11 cellular contexts compared by ENCODE assay signal in the genomic region with DNA sequence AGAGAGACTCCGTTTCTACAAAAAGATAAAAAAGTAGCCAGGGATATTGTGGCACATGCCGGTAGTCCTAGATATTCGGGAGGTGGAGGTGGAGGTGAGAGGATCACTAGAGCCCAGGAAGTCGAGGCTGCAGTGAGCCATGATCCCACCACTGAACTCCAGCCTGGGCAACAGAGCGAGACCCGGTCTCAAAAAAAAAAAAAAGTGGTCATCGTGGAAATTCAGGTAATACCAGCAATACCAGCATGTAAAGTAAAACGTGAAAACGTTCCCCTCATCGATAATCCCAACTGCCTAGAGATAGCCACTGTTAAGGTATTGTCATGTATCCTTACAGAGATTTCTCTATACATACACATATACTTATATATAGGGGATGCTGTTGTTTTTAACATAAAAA. TPM values are rescaled to one million over a fixed set of nuclear protein-coding genes. Genes with fewer than 3 reads are reported as not detected.
DNase-seq lines count a peak whose midpoint lies in the region; ATAC-seq and TF ChIP-seq lines count a peak whose summit lies in the region.
"Had no signal": no experiment of that assay in that cellular context is flagged by ENCODE, and none has a peak within 500 bp of the region (broad histone marks: within the 10 kb centered on the region; RNA-seq: fewer than 3 reads in every experiment).

No MANE protein-coding gene starts in this region.

- no peaks in the 10 kb centered on the region for H3K9me3 ChIP-seq in CD8-positive, alpha-beta memory T cell (ENCODE audit: low read length)

- H3K36me3 ChIP-seq in CD8-positive, alpha-beta memory T cell (ENCODE audit: insufficient read depth, low read length): no peaks in the 10 kb centered on the region
- H3K36me3 ChIP-seq in KMS-11 (ENCODE audit: insufficient read depth): no peaks in the 10 kb centered on the region

- ATAC-seq in natural killer cell (no peak), HG03520 (IDR thresholded peaks at IDR 0.05; ENCODE audit: unreplicated experiment) (no peak), GM19324 (IDR thresholded peaks at IDR 0.05; ENCODE audit: low FRiP score, unreplicated experiment) (no peak)

- peak overlapping the region in 6 of 7 donors; percentile 61 to 96 (median 93) for H3K4me3 Mint-ChIP-seq in CD8-positive, alpha-beta memory T cell
- H3K4me3 Mint-ChIP-seq in brain (peak overlapping the region; percentile 91 to 98 (median 94)), natural killer cell (peak overlapping the region; percentile 94)

- no peak overlapping the region for H2AFZ ChIP-seq in KMS-11 (ENCODE audit: low read depth)

- H3K4me1 ChIP-seq in CD8-positive, alpha-beta memory T cell (ENCODE audit: insufficient read depth, low read length): peaks cover 12% of the 10 kb centered on the region
- H3K4me1 ChIP-seq in KMS-11 (ENCODE audit: low read depth, poor library complexity, severe bottlenecking): peaks cover 9% of the 10 kb centered on the region

- no peak overlapping the region for H3K27ac ChIP-seq in CD8-positive, alpha-beta memory T cell (ENCODE audit: low read depth, low read length)
- H3K27ac ChIP-seq in KMS-11 (no peak overlapping the region), dorsolateral prefrontal cortex (no peak overlapping the region)

- H3K4me1 Mint-ChIP-seq in CD8-positive, alpha-beta memory T cell: peaks cover 27 to 42% (median 37%) of the 10 kb centered on the region in 3 donors
- H3K4me1 Mint-ChIP-seq in brain: peaks cover 15% of the 10 kb centered on the region
- peaks cover 23 to 25% of the 10 kb centered on the region in 2 donors for H3K4me1 Mint-ChIP-seq in natural killer cell

- peak overlapping the region in 5 of 8 donors; percentile 96 to 100 (median 98) for H3K27ac Mint-ChIP-seq in CD8-positive, alpha-beta memory T cell
- H3K27ac Mint-ChIP-seq in brain (no peak overlapping the region), natural killer cell (peak overlapping the region; percentile 98 to 99)

- peaks cover 55% of the 10 kb centered on the region for H3K79me2 ChIP-seq in KMS-11 (ENCODE audit: insufficient read depth, low read depth)

- no peak overlapping the region for H3K4me3 ChIP-seq in CD8-positive, alpha-beta memory T cell (ENCODE audit: low read length)
- H3K4me3 ChIP-seq in KMS-11 (IDR thresholded peaks at IDR 0.05; ENCODE audit: insufficient read depth, low read depth, low read length): no peak overlapping the region
- H3K4me3 ChIP-seq in dorsolateral prefrontal cortex: peak overlapping the region in 19 of 59 donors; percentile 54 to 83 (median 73)

- no peaks in the 10 kb centered on the region for H3K9me3 Mint-ChIP-seq in CD8-positive, alpha-beta memory T cell
- H3K9me3 Mint-ChIP-seq in brain (peaks cover 0 to 10% (median 3%) of the 10 kb centered on the region in 5 experiments), natural killer cell (no peaks in the 10 kb centered on the region)

- H3K4me2 ChIP-seq in KMS-11: peak overlapping the region; percentile 93

- no peaks in the 10 kb centered on the region for H4K20me1 ChIP-seq in KMS-11 (ENCODE audit: insufficient read depth)

- H3K27me3 Mint-ChIP-seq in CD8-positive, alpha-beta memory T cell: peaks cover 0 to 2% of the 10 kb centered on the region in 2 donors
- H3K27me3 Mint-ChIP-seq in brain (peaks cover 15% of the 10 kb centered on the region), natural killer cell (ENCODE audit: low read depth in 2 of 2) (no peaks in the 10 kb centered on the region)

- no peaks in the 10 kb centered on the region for H3K27me3 ChIP-seq in CD8-positive, alpha-beta memory T cell (ENCODE audit: insufficient read depth, low read length, poor library complexity, severe bottlenecking)
- H3K27me3 ChIP-seq in KMS-11 (ENCODE audit: insufficient read depth, low read depth) (no peaks in the 10 kb centered on the region), dorsolateral prefrontal cortex (peaks cover 0 to 30% (median 0%) of the 10 kb centered on the region in 45 donors)

- CTCF ChIA-PET in CD8-positive, alpha-beta memory T cell (lab: Charles Lee): interaction anchor here (2.8 kb wide), 1 partner anchor 16 kb away, joined by 12 read pairs; a partner anchor contains a TSS

- H3K9ac ChIP-seq in KMS-11: no peak overlapping the region

- peaks cover 0 to 15% (median 0%) of the 10 kb centered on the region in 3 donors for H3K36me3 Mint-ChIP-seq in CD8-positive, alpha-beta memory T cell
- peaks cover 19% of the 10 kb centered on the region for H3K36me3 Mint-ChIP-seq in brain
- H3K36me3 Mint-ChIP-seq in natural killer cell: no peaks in the 10 kb centered on the region

- intact Hi-C loops in natural killer cell (cut with micrococcal nuclease): loop anchor here (2.0 kb wide), 1 partner anchor 17 kb away; a partner anchor contains a TSS
- intact Hi-C loops in dorsolateral prefrontal cortex (cut with DNase I): loop anchor here in 1 of 2 donors (10.0 kb wide), 1 partner anchor 109 kb away; a partner anchor contains a TSS

- no peak for DNase-seq in CD8-positive, alpha-beta memory T cell
- no peak for DNase-seq in natural killer cell
- DNase-seq in dorsolateral prefrontal cortex: no peak
- DNase-seq in cerebellar cortex (ENCODE audit: low spot score): no peak
- DNase-seq: erythroblast, NCI-H1105, Right ventricle myocardium superior had no signal

- no peak for TF ChIP-seq CTCF in KMS-11 (conservative IDR thresholded peaks at IDR 0.05; ENCODE audit: low read depth, low read length)
- no peak for TF ChIP-seq CTCF in brain (conservative IDR thresholded peaks at IDR 0.05)
- TF ChIP-seq CTCF in natural killer cell (IDR thresholded peaks at IDR 0.05): no peak
- TF ChIP-seq CTCF in dorsolateral prefrontal cortex (IDR thresholded peaks at IDR 0.05 in 54 of 56, conservative IDR thresholded peaks at IDR 0.05 in 2 of 56; ENCODE audit: low read depth in 1 of 56, partially characterized antibody in 56 of 56): no peak

- POLR2A ChIA-PET in CD8-positive, alpha-beta memory T cell (lab: Charles Lee): no interaction called here

RNA-seq across cellular contexts. Expression of a gene that starts 1.5 kb away (rescaled TPM):
- 10 to 100 TPM; 44.0 to 45.2 TPM for total RNA-seq in CD8-positive, alpha-beta memory T cell
- polyA plus RNA-seq in CD8-positive, alpha-beta memory T cell: 55.0 TPM
- 22.5 TPM for polyA plus RNA-seq in brain (ENCODE audit: insufficient read depth, low read depth, low replicate concordance)
- total RNA-seq in natural killer cell: 10 to 100 TPM; 46.7 to 59.5 (median 51.8) TPM
- 10 to 100 TPM; 11.8 to 58.6 (median 21.0) TPM for total RNA-seq in dorsolateral prefrontal cortex

RNA-seq across cellular contexts. Expression of a gene that starts 5.6 kb away (rescaled TPM):
- total RNA-seq in CD8-positive, alpha-beta memory T cell: 100 to 1,000 TPM; 298 to 348 TPM
- polyA plus RNA-seq in CD8-positive, alpha-beta memory T cell: 377 TPM
- polyA plus RNA-seq in brain (ENCODE audit: insufficient read depth, low read depth, low replicate concordance): 329 TPM
- total RNA-seq in natural killer cell: 100 to 1,000 TPM; 133 to 168 (median 136) TPM
- 100 to 1,000 TPM; 118 to 334 (median 263) TPM for total RNA-seq in dorsolateral prefrontal cortex

RNA-seq across cellular contexts. Expression of a gene that starts 16.8 kb away (rescaled TPM):
- 1 to 10 TPM; 5.8 to 6.5 TPM for total RNA-seq in CD8-positive, alpha-beta memory T cell
- polyA plus RNA-seq in CD8-positive, alpha-beta memory T cell: 4.6 TPM
- polyA plus RNA-seq in brain (ENCODE audit: insufficient read depth, low read depth, low replicate concordance): 4.4 TPM
- 10 to 100 TPM; 18.8 to 24.3 (median 21.5) TPM for total RNA-seq in natural killer cell
- total RNA-seq in dorsolateral prefrontal cortex: 10 to 100 TPM in 2 of 120 experiments, 1 to 10 TPM in 118; 4.2 to 11.0 (median 6.7) TPM

Comparison
In these comparisons a context has a peak if more than half of its experiments do, and no peak if none do; other contexts are left out.
1. H3K27ac Mint-ChIP-seq: peak in CD8-positive, alpha-beta memory T cell (5 of 8) and natural killer cell (2 of 2); none in brain (0 of 5).
2. Peak in every context shown above with its lines, with median percentiles within 50 percentile points of each other: H3K4me3 Mint-ChIP-seq.